10 cellular contexts compared by ENCODE assay signal in the genomic region with DNA sequence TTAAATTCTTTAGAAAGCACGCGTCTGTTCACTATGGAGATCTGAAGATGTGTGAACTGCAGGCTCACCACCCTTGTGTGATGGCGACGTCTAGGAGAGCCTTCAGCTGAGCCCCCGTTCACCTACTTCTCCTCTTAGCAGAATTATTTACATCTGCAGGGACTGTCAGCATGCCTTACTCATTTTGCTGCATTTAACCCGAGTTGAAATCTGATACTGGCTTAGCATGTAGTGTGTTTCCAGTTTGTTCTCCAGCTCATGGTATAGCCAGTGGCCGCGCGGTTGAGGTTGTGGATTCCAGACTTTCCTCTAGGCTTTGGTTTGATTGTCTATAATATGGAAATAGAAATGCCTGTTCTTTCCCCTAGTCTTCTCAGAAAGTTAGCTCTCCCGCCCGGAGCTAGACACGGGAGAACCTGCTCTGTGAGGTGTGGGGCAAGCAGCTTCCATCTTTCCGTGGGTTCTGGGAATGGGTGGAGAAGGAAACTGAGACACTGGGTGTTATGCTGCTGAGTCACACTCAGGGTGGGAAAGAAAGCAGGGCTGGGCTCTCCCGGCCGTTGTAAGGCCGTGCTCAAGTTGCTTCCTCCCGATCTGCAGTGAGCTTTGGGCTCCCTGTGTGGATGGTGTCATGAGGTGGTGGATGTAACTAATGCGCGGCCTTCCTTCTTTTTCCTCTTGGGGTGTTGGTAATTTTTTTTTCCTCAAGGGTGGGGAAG.
DNase-seq lines count a peak whose midpoint lies in the region; ATAC-seq, FAIRE-seq and TF ChIP-seq lines count a peak whose summit lies in the region.
"Had no signal": no experiment of that assay in that cellular context is flagged by ENCODE, and none has a peak within 500 bp of the region (broad histone marks: within the 10 kb centered on the region; RNA-seq: fewer than 3 reads in every experiment).

No MANE protein-coding gene starts in this region.

- peak overlapping the region; percentile 38 for H2AFZ ChIP-seq in GM23248
- H2AFZ ChIP-seq in K562 (ENCODE audit: low read depth, low read length): 0 out of 2 replicates have a peak overlapping the region, but pooled peaks have one; percentile 5

- H4K20me1 ChIP-seq in GM23248 (ENCODE audit: insufficient read depth) (no peaks in the 10 kb centered on the region), K562 (replicated peaks; ENCODE audit: control insufficient read depth, insufficient read depth, low read length) (no peaks in the 10 kb centered on the region; the same call in 1 of the 2 replicates)

- POLR2A ChIA-PET in K562 (lab: Yijun Ruan, JAX): interaction anchor here (1.1 kb wide), 1 partner anchor 13 kb away, joined by 3 read pairs; no protein-coding TSS in a partner anchor

- H3K9me3 Mint-ChIP-seq in activated T-helper 1 cell treated with anti-CD3 and anti-CD28 coated beads, Interleukin-12 subunit alpha, Interleukin-12 subunit beta, Interleukin-2, Interleukin-4 antibody, amounts not matched to agents 30 ng/mL and 10 ng/mL and 1 ng/mL, durations not matched to agents 14 hours and 24 hours and 36 hours: no peaks in the 10 kb centered on the region

- H3K27ac Mint-ChIP-seq in activated T-helper 1 cell treated with anti-CD3 and anti-CD28 coated beads, Interleukin-12 subunit alpha, Interleukin-12 subunit beta, Interleukin-2, Interleukin-4 antibody, amounts not matched to agents 30 ng/mL and 10 ng/mL and 1 ng/mL, durations not matched to agents 14 hours and 24 hours and 36 hours: no peak overlapping the region

- no peaks in the 10 kb centered on the region for H3K9me1 ChIP-seq in K562 (ENCODE audit: control insufficient read depth, insufficient read depth, low read length)

- CTCF ChIA-PET in K562 (lab: Yijun Ruan, JAX; ENCODE audit: low intra/inter-chr PET ratio): no interaction called here

- H3K27ac ChIP-seq in GM23248 (peak overlapping the region; percentile 95), K562 (ENCODE audit: extremely low read depth, low read depth, low read length) (no peak overlapping the region), right cardiac atrium (ENCODE audit: low read length) (no peak overlapping the region)
- H3K27ac ChIP-seq: SK-N-MC had no signal

- H3K27me3 Mint-ChIP-seq in activated T-helper 1 cell treated with anti-CD3 and anti-CD28 coated beads, Interleukin-12 subunit alpha, Interleukin-12 subunit beta, Interleukin-2, Interleukin-4 antibody, amounts not matched to agents 30 ng/mL and 10 ng/mL and 1 ng/mL, durations not matched to agents 14 hours and 24 hours and 36 hours (ENCODE audit: insufficient read depth): no peaks in the 10 kb centered on the region

- H3K4me2 ChIP-seq in GM23248 (ENCODE audit: unreplicated experiment): peak overlapping the region; percentile 87
- H3K4me2 ChIP-seq in K562 (ENCODE audit: insufficient read depth, low read length): no peak overlapping the region
- peak overlapping the region; percentile 81 for H3K4me2 ChIP-seq in skeletal muscle satellite cell (ENCODE audit: low read length)

- H3F3A ChIP-seq in GM23248 (ENCODE audit: insufficient read depth): peaks cover 47% of the 10 kb centered on the region

- TF ChIP-seq CTCF in K562 (IDR thresholded peaks at IDR 0.05 in 2 of 3, conservative IDR thresholded peaks at IDR 0.05 in 1 of 3; ENCODE audit: insufficient read depth in 2 of 3, low read depth in 1 of 3, low read length in 3 of 3): no peak

- H3K4me1 ChIP-seq in GM23248 (ENCODE audit: insufficient read depth) (peaks cover 57% of the 10 kb centered on the region), K562 (replicated peaks in 1 of 2; ENCODE audit: control insufficient read depth in 2 of 2, insufficient read depth in 2 of 2, low read length in 2 of 2) (peaks cover 0 to 11% of the 10 kb centered on the region in 2 experiments; a peak in 4 of 5 replicates), right cardiac atrium (ENCODE audit: control insufficient read depth, insufficient read depth, low read length) (peaks cover 5% of the 10 kb centered on the region), skeletal muscle satellite cell (ENCODE audit: control insufficient read depth, insufficient read depth, low read length) (peaks cover 60% of the 10 kb centered on the region)

- H3K79me2 ChIP-seq in GM23248 (ENCODE audit: insufficient read depth) (peaks cover 34% of the 10 kb centered on the region), K562 (ENCODE audit: control insufficient read depth, insufficient read depth, low read length) (peaks cover 7% of the 10 kb centered on the region; the same call in 1 of the 3 replicates)

- TF ChIP-seq RAD21 in K562 (CRISPR knock-in tag; conservative IDR thresholded peaks at IDR 0.05 in 1 of 2, IDR thresholded peaks at IDR 0.05 in 1 of 2): no peak

- in situ Hi-C loops in GM23248 (cut with MboI) (no loop called here), K562 (cut with MboI) (no loop called here)

- no peak overlapping the region for H3K4me3 Mint-ChIP-seq in activated T-helper 1 cell treated with anti-CD3 and anti-CD28 coated beads, Interleukin-12 subunit alpha, Interleukin-12 subunit beta, Interleukin-2, Interleukin-4 antibody, amounts not matched to agents 30 ng/mL and 10 ng/mL and 1 ng/mL, durations not matched to agents 14 hours and 24 hours and 36 hours

- WGBS in GM23248 (ENCODE audit: low coverage in 1 of 2, low lambda C conversion rate in 2 of 2, missing lambda C conversion rate in 2 of 2), 2 experiments: 42 to 49% methylated on average over 17 to 19 of the region's 19 CpGs
- 56% methylated on average over 19 of the region's 19 CpGs for WGBS in K562 (ENCODE audit: insufficient coverage, low coverage, missing lambda C conversion rate)
- WGBS in right cardiac atrium: 72% methylated on average over 19 of the region's 19 CpGs

- ATAC-seq in K562 (peak; percentile 57; the same call in 2 of the 3 replicates), right cardiac atrium (peak; percentile 33 to 82), GM18870 (IDR thresholded peaks at IDR 0.05; ENCODE audit: unreplicated experiment) (no peak), HG03135 (IDR thresholded peaks at IDR 0.05; ENCODE audit: unreplicated experiment) (no peak), GM18511 (IDR thresholded peaks at IDR 0.05; ENCODE audit: unreplicated experiment) (no peak)

- H3K9me3 ChIP-seq in GM23248 (ENCODE audit: low read depth): no peaks in the 10 kb centered on the region
- H3K9me3 ChIP-seq in K562 (replicated peaks; ENCODE audit: control insufficient read depth, insufficient read depth, low read depth, low read length): no peaks in the 10 kb centered on the region
- no peaks in the 10 kb centered on the region for H3K9me3 ChIP-seq in right cardiac atrium (ENCODE audit: control insufficient read depth, low read length)
- no peaks in the 10 kb centered on the region for H3K9me3 ChIP-seq in skeletal muscle satellite cell (replicated peaks; ENCODE audit: low read length)

- no peaks in the 10 kb centered on the region for H3K4me1 Mint-ChIP-seq in activated T-helper 1 cell treated with anti-CD3 and anti-CD28 coated beads, Interleukin-12 subunit alpha, Interleukin-12 subunit beta, Interleukin-2, Interleukin-4 antibody, amounts not matched to agents 30 ng/mL and 10 ng/mL and 1 ng/mL, durations not matched to agents 14 hours and 24 hours and 36 hours (ENCODE audit: low read depth)

- BruUV-seq in K562 (replicated peaks; lab: Mats Ljungman, UMichigan): no TSS peak

- no peak for TF ChIP-seq POLR2A in K562 (conservative IDR thresholded peaks at IDR 0.05)

- intact Hi-C loops in K562 (cut with micrococcal nuclease) (no loop called here), right cardiac atrium (cut with DNase I) (no loop called here)
- intact Hi-C loops in activated T-helper 1 cell treated with anti-CD3 and anti-CD28 coated beads, Interleukin-12 subunit alpha, Interleukin-12 subunit beta, Interleukin-2, Interleukin-4 antibody, amounts not matched to agents 30 ng/mL and 10 ng/mL and 1 ng/mL, durations not matched to agents 14 hours and 24 hours and 36 hours (cut with micrococcal nuclease): no loop called here

- TF ChIP-seq EP300 in K562 (IDR thresholded peaks at IDR 0.05; ENCODE audit: low read length): no peak

- peak overlapping the region; percentile 79 for H3K9ac ChIP-seq in GM23248
- H3K9ac ChIP-seq in K562 (ENCODE audit: insufficient read depth in 1 of 2, low read depth in 2 of 2, low read length in 2 of 2): peak overlapping the region in 1 of 2 experiments; percentile 53; a peak in 2 of 4 replicates
- peak overlapping the region; percentile 87 for H3K9ac ChIP-seq in skeletal muscle satellite cell (ENCODE audit: low read depth, low read length)

- H3K36me3 Mint-ChIP-seq in activated T-helper 1 cell treated with anti-CD3 and anti-CD28 coated beads, Interleukin-12 subunit alpha, Interleukin-12 subunit beta, Interleukin-2, Interleukin-4 antibody, amounts not matched to agents 30 ng/mL and 10 ng/mL and 1 ng/mL, durations not matched to agents 14 hours and 24 hours and 36 hours (ENCODE audit: low read depth): no peaks in the 10 kb centered on the region

- DNase-seq in GM23248 (peak; percentile 84), K562 (ENCODE audit: extremely low read depth in 1 of 4, low spot score in 3 of 4) (no peak), right cardiac atrium (peak in 1 of 3 donors; percentile 26)
- no peak for DNase-seq in activated T-helper 1 cell treated with anti-CD3 and anti-CD28 coated beads, Interleukin-12 subunit alpha, Interleukin-12 subunit beta, Interleukin-2, Interleukin-4 antibody, amounts not matched to agents 30 ng/mL and 10 ng/mL and 1 ng/mL, durations not matched to agents 14 hours and 24 hours and 36 hours (ENCODE audit: low spot score)
- DNase-seq: NCI-H2107 had no signal

- no peak for FAIRE-seq in K562 (lab: Jason Lieb, UNC)

- H3K27me3 ChIP-seq in GM23248 (replicated peaks; ENCODE audit: insufficient read depth) (no peaks in the 10 kb centered on the region), K562 (ENCODE audit: control insufficient read depth in 2 of 2, insufficient read depth in 2 of 2, low read length in 2 of 2) (no peaks in the 10 kb centered on the region; a peak in 1 of 5 replicates), right cardiac atrium (ENCODE audit: control insufficient read depth, insufficient read depth) (no peaks in the 10 kb centered on the region), skeletal muscle satellite cell (ENCODE audit: control insufficient read depth, insufficient read depth, low read length) (no peaks in the 10 kb centered on the region)

- peak overlapping the region; percentile 65 for H3K4me3 ChIP-seq in GM23248
- H3K4me3 ChIP-seq in K562: no peak overlapping the region
- H3K4me3 ChIP-seq in right cardiac atrium (ENCODE audit: low read length): no peak overlapping the region
- peak overlapping the region; percentile 67 for H3K4me3 ChIP-seq in skeletal muscle satellite cell (ENCODE audit: low read length)
- H3K4me3 ChIP-seq: SK-N-MC had no signal

- H3K36me3 ChIP-seq in GM23248 (ENCODE audit: low read depth) (no peaks in the 10 kb centered on the region), K562 (ENCODE audit: control insufficient read depth, insufficient read depth, low read length) (peaks cover 6% of the 10 kb centered on the region; the same call in 1 of the 3 replicates), skeletal muscle satellite cell (ENCODE audit: insufficient read depth, low read length) (no peaks in the 10 kb centered on the region)

- H3K9me2 ChIP-seq in GM23248 (ENCODE audit: insufficient read depth): no peaks in the 10 kb centered on the region

TF ChIP-seq in K562, 482 proteins besides CTCF, POLR2A, EP300 and RAD21:
- TF ChIP-seq RBM39 (optimal IDR thresholded peaks at IDR 0.05; ENCODE audit: low read depth, low read length): peak; percentile 30
- TF ChIP-seq ZNF165 (CRISPR knock-in tag; IDR thresholded peaks at IDR 0.05; ENCODE audit: borderline replicate concordance): no peak
TF ChIP-seq in K562: peak in this region for 1.

Comparison
In these comparisons a context has a peak if more than half of its experiments do, and no peak if none do; other contexts are left out.
1. H3K4me3 ChIP-seq: peak in GM23248 (single experiment) and skeletal muscle satellite cell (single experiment); none in K562 (single experiment) and right cardiac atrium (single experiment).
2. ATAC-seq: peak in K562 (single experiment) and right cardiac atrium (2 of 2); none in GM18870 (single experiment), HG03135 (single experiment) and GM18511 (single experiment).